In the genomic region with DNA sequence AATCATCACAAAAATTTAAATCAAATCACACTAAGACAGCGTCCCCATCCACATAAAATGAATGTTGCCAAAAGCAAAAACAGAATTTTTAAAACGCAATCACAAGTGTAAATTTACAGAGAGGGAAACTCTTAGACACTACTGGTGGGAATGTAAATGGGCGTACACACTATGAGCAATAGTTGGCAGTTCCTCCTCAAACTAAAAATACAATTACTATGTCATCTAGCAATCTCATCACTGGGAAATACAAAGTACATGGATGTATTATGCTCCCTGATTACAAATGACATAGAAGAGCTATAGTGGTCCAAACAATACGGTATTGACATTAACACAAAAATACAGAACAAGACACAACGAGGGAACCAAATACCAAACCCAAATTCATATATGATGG, we compare ENCODE assay signal across 33 cellular contexts. TPM values are rescaled to one million over a fixed set of nuclear protein-coding genes. Genes with fewer than 3 reads are reported as not detected.
"Had no signal": no experiment of that assay in that cellular context is flagged by ENCODE, and none has a peak within 500 bp of the region (broad histone marks: within the 10 kb centered on the region; RNA-seq: fewer than 3 reads in every experiment).

No MANE protein-coding gene starts in this region.

- H3K9me3 ChIP-seq: MG63, SJCRH30 had no signal

- H3K36me3 ChIP-seq: cardiac muscle cell, MG63 had no signal

- H3K4me3 Mint-ChIP-seq: activated CD4-positive, alpha-beta T cell treated with anti-CD3 and anti-CD28 coated beads for 36 hours; activated CD4-positive, alpha-beta T cell treated with anti-CD3 and anti-CD28 coated beads, Interleukin-2, amount 10 ng/mL, durations not matched to agents 7 days and 5 days; activated CD8-positive, alpha-beta memory T cell treated with anti-CD3 and anti-CD28 coated beads, Interleukin-2, amount 10 ng/mL, durations not matched to agents 7 days and 5 days; activated naive CD8-positive, alpha-beta T cell treated with anti-CD3 and anti-CD28 coated beads for 36 hours; central memory CD8-positive, alpha-beta T cell; T-helper 2 cell treated with Interferon-gamma antibody and Interleukin-4, amounts not matched to agents 5 μg/mL and 100 μg/mL, for 36 hours; WTC11 had no signal

- H3K27ac ChIP-seq: cardiac muscle cell, SJCRH30, SK-N-MC had no signal

- H3K27me3 Mint-ChIP-seq: activated CD4-positive, alpha-beta T cell treated with anti-CD3 and anti-CD28 coated beads for 36 hours; activated CD4-positive, alpha-beta T cell treated with anti-CD3 and anti-CD28 coated beads, Interleukin-2, amount 10 ng/mL, durations not matched to agents 7 days and 5 days; activated CD8-positive, alpha-beta memory T cell treated with anti-CD3 and anti-CD28 coated beads, Interleukin-2, amount 10 ng/mL, durations not matched to agents 7 days and 5 days; activated naive CD8-positive, alpha-beta T cell treated with anti-CD3 and anti-CD28 coated beads for 36 hours; central memory CD8-positive, alpha-beta T cell had no signal

- H3K9me3 Mint-ChIP-seq: activated CD4-positive, alpha-beta T cell treated with anti-CD3 and anti-CD28 coated beads, Interleukin-2, amount 10 ng/mL, durations not matched to agents 7 days and 5 days; activated naive CD8-positive, alpha-beta T cell treated with anti-CD3 and anti-CD28 coated beads for 36 hours; central memory CD8-positive, alpha-beta T cell; T-helper 2 cell treated with Interferon-gamma antibody and Interleukin-4, amounts not matched to agents 5 μg/mL and 100 μg/mL, for 36 hours; WTC11 had no signal

- H3K27me3 ChIP-seq: cardiac muscle cell, MG63, SJCRH30 had no signal

- H3K27ac Mint-ChIP-seq: activated CD4-positive, alpha-beta T cell treated with anti-CD3 and anti-CD28 coated beads for 36 hours; activated CD8-positive, alpha-beta memory T cell treated with anti-CD3 and anti-CD28 coated beads, Interleukin-2, amount 10 ng/mL, durations not matched to agents 7 days and 5 days; activated naive CD8-positive, alpha-beta T cell treated with anti-CD3 and anti-CD28 coated beads for 36 hours; T-helper 2 cell treated with Interferon-gamma antibody and Interleukin-4, amounts not matched to agents 5 μg/mL and 100 μg/mL, for 36 hours; WTC11 had no signal

- DNase-seq: activated CD4-positive, alpha-beta T cell treated with anti-CD3 and anti-CD28 coated beads for 36 hours; activated CD4-positive, alpha-beta T cell treated with anti-CD3 and anti-CD28 coated beads, Interleukin-2, amount 10 ng/mL, durations not matched to agents 7 days and 5 days; activated CD4-positive, alpha-beta T cell treated with anti-CD3 and anti-CD28 coated beads, Interleukin-2, amount 50 U/mL, for 48 hours; activated CD8-positive, alpha-beta memory T cell treated with anti-CD3 and anti-CD28 coated beads for 24 hours; activated CD8-positive, alpha-beta memory T cell treated with anti-CD3 and anti-CD28 coated beads, Interleukin-2, amount 10 ng/mL, durations not matched to agents 7 days and 5 days; activated CD8-positive, alpha-beta memory T cell treated with anti-CD3 and anti-CD28 coated beads, Interleukin-2, amount 50 U/mL, for 48 hours; activated naive CD4-positive, alpha-beta T cell treated with anti-CD3 and anti-CD28 coated beads, Interleukin-2, amount 50 U/mL, for 16 hours; activated naive CD8-positive, alpha-beta T cell treated with anti-CD3 and anti-CD28 coated beads for 36 hours; amniotic stem cell; aorta; Kasumi-1; KG1; MG63; NCI-H1048; NCI-H1105 treated with DMSO at 0.1 percent for 48 hours; NCI-H1436 treated with DMSO at 0.1 percent for 48 hours; NCI-H187; NCI-H2029 treated with DMSO at 0.1 percent for 48 hours; NCI-H2107; NCI-H2171; NCI-H510A; NCI-H526; NCI-H748 treated with DMSO at 0.1 percent for 48 hours; SHP77; SJCRH30 had no signal

- H3K4me3 ChIP-seq: cardiac muscle cell, MG63, SJCRH30, SK-N-MC had no signal

- ATAC-seq: activated CD4-positive, alpha-beta T cell treated with anti-CD3 and anti-CD28 coated beads for 36 hours; activated CD4-positive, CD25-positive, alpha-beta regulatory T cell treated with anti-CD3 and anti-CD28 coated beads, Interleukin-2, amount 50 U/mL, for 24 hours; activated CD8-positive, alpha-beta memory T cell treated with anti-CD3 and anti-CD28 coated beads, Interleukin-2, amount 10 ng/mL, durations not matched to agents 7 days and 5 days; Panc1; WTC11 had no signal

- H3K4me1 Mint-ChIP-seq: activated CD4-positive, alpha-beta T cell treated with anti-CD3 and anti-CD28 coated beads for 36 hours had no signal

RNA-seq across cellular contexts. Expression of gene RGL4, which starts 8.7 kb away (rescaled TPM):
- total RNA-seq: cardiac muscle cell, SJCRH30, WTC11 had no signal

RNA-seq across cellular contexts. Expression of gene DRICH1, which starts 50.0 kb away (rescaled TPM):
- total RNA-seq: activated naive CD8-positive, alpha-beta T cell treated with anti-CD3 and anti-CD28 coated beads for 36 hours; cardiac muscle cell; RPMI7951; SJCRH30 had no signal
- polyA plus RNA-seq: cardiac muscle cell had no signal
